ENCODE assay signal across 19 cellular contexts in genomic region chr22:19773470-19774040, GRCh38. TPM values are rescaled to one million over a fixed set of nuclear protein-coding genes. Genes with fewer than 3 reads are reported as not detected.
"Had no signal": no experiment of that assay in that cellular context is flagged by ENCODE, and none has a peak within 500 bp of the region (broad histone marks: within the 10 kb centered on the region; RNA-seq: fewer than 3 reads in every experiment).

No MANE protein-coding gene starts in this region.

- H3K4me3 Mint-ChIP-seq: activated CD8-positive, alpha-beta memory T cell treated with anti-CD3 and anti-CD28 coated beads, Interleukin-2, amount 10 ng/mL, durations not matched to agents 7 days and 5 days; activated naive CD4-positive, alpha-beta T cell treated with anti-CD3 and anti-CD28 coated beads, Interleukin-2, amount 50 U/mL, for 24 hours; naive thymus-derived CD4-positive, alpha-beta T cell; stimulated activated naive CD8-positive, alpha-beta T cell treated with anti-CD3 and anti-CD28 coated beads, Interleukin-15, Interleukin-2, amounts not matched to agents 100 ng/mL and 50 ng/mL, for 24 hours; T-cell had no signal

- H3K4me1 ChIP-seq: parathyroid adenoma, testis had no signal

- H3K4me1 Mint-ChIP-seq: activated naive CD4-positive, alpha-beta T cell treated with anti-CD3 and anti-CD28 coated beads, Interleukin-2, amount 50 U/mL, for 24 hours had no signal

- H3K27ac Mint-ChIP-seq: activated CD8-positive, alpha-beta memory T cell treated with anti-CD3 and anti-CD28 coated beads, Interleukin-2, amount 10 ng/mL, durations not matched to agents 7 days and 5 days; activated naive CD4-positive, alpha-beta T cell treated with anti-CD3 and anti-CD28 coated beads, Interleukin-2, amount 50 U/mL, for 24 hours; memory B cell; naive thymus-derived CD4-positive, alpha-beta T cell; stimulated activated naive CD8-positive, alpha-beta T cell treated with anti-CD3 and anti-CD28 coated beads, Interleukin-15, Interleukin-2, amounts not matched to agents 100 ng/mL and 50 ng/mL, for 24 hours; T-cell had no signal

- H3K9me3 Mint-ChIP-seq: activated naive CD4-positive, alpha-beta T cell treated with anti-CD3 and anti-CD28 coated beads, Interleukin-2, amount 50 U/mL, for 24 hours; memory B cell; stimulated activated naive CD8-positive, alpha-beta T cell treated with anti-CD3 and anti-CD28 coated beads, Interleukin-15, Interleukin-2, amounts not matched to agents 100 ng/mL and 50 ng/mL, for 24 hours; T-cell had no signal

- ATAC-seq: activated CD8-positive, alpha-beta memory T cell treated with anti-CD3 and anti-CD28 coated beads, Interleukin-2, amount 10 ng/mL, durations not matched to agents 7 days and 5 days; left lung; mucosa of descending colon; T-cell had no signal

- H3K36me3 ChIP-seq: cardiac muscle cell, left lung had no signal

- H3K9me3 ChIP-seq: left lung, mucosa of descending colon, testis had no signal

- H3K27ac ChIP-seq: cardiac muscle cell, left lung, parathyroid adenoma, testis had no signal

- DNase-seq: activated CD4-positive, alpha-beta T cell treated with anti-CD3 and anti-CD28 coated beads for 1 hour; activated CD4-positive, alpha-beta T cell treated with anti-CD3 and anti-CD28 coated beads, Interleukin-2, amount 50 U/mL, for 48 hours; activated CD8-positive, alpha-beta memory T cell treated with anti-CD3 and anti-CD28 coated beads, Interleukin-2, amount 10 ng/mL, durations not matched to agents 7 days and 5 days; activated T-cell treated with anti-CD3 and anti-CD28 coated beads, Interleukin-2, amount 50 U/mL, for 1 hour; islet precursor cell; naive thymus-derived CD4-positive, alpha-beta T cell; small intestine; stimulated activated CD4-positive, alpha-beta T cell treated with anti-CD3 and anti-CD28 coated beads, Interleukin-4, amount 100 ng/mL, for 4 hours; stimulated activated CD8-positive, alpha-beta memory T cell treated with anti-CD3 and anti-CD28 coated beads, Interleukin-4, amount 100 ng/mL, for 48 hours; T-cell; T-helper 9 cell; testis had no signal

- H3K27me3 ChIP-seq: testis had no signal

- H3K4me3 ChIP-seq: cardiac muscle cell, left lung, mucosa of descending colon, testis had no signal

- H3K36me3 Mint-ChIP-seq: activated CD8-positive, alpha-beta memory T cell treated with anti-CD3 and anti-CD28 coated beads, Interleukin-2, amount 10 ng/mL, durations not matched to agents 7 days and 5 days; activated naive CD4-positive, alpha-beta T cell treated with anti-CD3 and anti-CD28 coated beads, Interleukin-2, amount 50 U/mL, for 24 hours; naive thymus-derived CD4-positive, alpha-beta T cell; T-cell had no signal

RNA-seq across cellular contexts. Expression of gene TBX1, which starts 13.0 kb away (rescaled TPM):
- polyA plus RNA-seq: naive thymus-derived CD4-positive, alpha-beta T cell had no signal

RNA-seq across cellular contexts. Expression of gene GP1BB, which starts 50.2 kb away (rescaled TPM):
- total RNA-seq: activated CD8-positive, alpha-beta memory T cell treated with anti-CD3 and anti-CD28 coated beads, Interleukin-2, amount 10 ng/mL, durations not matched to agents 7 days and 5 days had no signal
- polyA plus RNA-seq: naive thymus-derived CD4-positive, alpha-beta T cell had no signal
